27 cellular contexts compared by ENCODE assay signal in the genomic region with DNA sequence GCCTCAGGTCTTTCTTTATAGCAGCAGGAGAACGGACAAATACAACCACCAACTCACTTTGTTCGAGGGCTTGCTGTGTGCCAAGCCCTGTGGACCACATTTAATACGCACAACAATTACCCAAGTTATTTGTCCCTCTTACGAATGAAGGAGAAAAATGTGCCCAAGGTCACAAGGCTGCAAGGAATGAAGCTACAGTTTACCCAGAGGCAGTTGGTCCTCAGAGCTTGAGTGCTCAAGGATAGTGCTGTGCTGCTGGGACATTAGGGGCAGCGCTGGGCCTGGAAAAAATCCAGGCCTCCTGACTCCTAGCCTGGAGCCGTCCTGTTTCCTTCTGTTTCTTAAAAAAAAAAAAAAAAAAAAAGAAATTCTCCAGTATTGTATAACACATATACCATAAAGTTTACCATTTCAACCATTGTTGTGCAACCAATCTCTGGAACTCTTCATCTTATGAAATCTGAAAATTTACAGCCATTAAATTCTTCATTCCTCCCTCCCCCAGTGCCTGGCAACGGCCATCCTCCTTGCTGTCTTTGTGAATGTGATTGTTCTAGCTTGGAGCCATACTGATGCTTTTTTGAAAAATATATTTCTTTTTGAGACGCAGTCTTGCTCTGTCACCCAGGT. TPM values are rescaled to one million over a fixed set of nuclear protein-coding genes. Genes with fewer than 3 reads are reported as not detected.
DNase-seq lines count a peak whose midpoint lies in the region; ATAC-seq and TF ChIP-seq lines count a peak whose summit lies in the region.
"Had no signal": no experiment of that assay in that cellular context is flagged by ENCODE, and none has a peak within 500 bp of the region (broad histone marks: within the 10 kb centered on the region; RNA-seq: fewer than 3 reads in every experiment).

No MANE protein-coding gene starts in this region.

- H3K4me1 ChIP-seq in mammary epithelial cell (ENCODE audit: insufficient read depth, low read length) (peaks cover 32% of the 10 kb centered on the region), RWPE2 (ENCODE audit: insufficient read depth, poor library complexity, severe bottlenecking) (peaks cover 35% of the 10 kb centered on the region), subcutaneous abdominal adipose tissue (ENCODE audit: control insufficient read depth in 5 of 5, insufficient read depth in 5 of 5, low read length in 5 of 5) (peaks cover 0 to 32% (median 29%) of the 10 kb centered on the region in 5 donors)

- H3K27ac Mint-ChIP-seq in MCF 10A (ENCODE audit: low read depth, unreplicated experiment): no peak overlapping the region
- H3K27ac Mint-ChIP-seq: activated T-helper 2 cell treated with anti-CD3 and anti-CD28 coated beads, Interferon-gamma antibody, Interleukin-2, Interleukin-4, amounts not matched to agents 10 μg/mL and 5 μg/mL and 100 μg/mL, durations not matched to agents 14 hours and 24 hours and 36 hours; naive B cell had no signal

- H3K4me2 ChIP-seq in mammary epithelial cell (ENCODE audit: insufficient read depth, low read depth, low read length): no peak overlapping the region

- peak; percentile 81 for DNase-seq in MCF 10A (ENCODE audit: unreplicated experiment)
- no peak for DNase-seq in mammary epithelial cell
- DNase-seq in RWPE2 (ENCODE audit: low spot score): no peak
- DNase-seq in fibroblast of the aortic adventitia (ENCODE audit: low read depth): peak; percentile 49
- DNase-seq in NCI-H1436 (lab: John Stamatoyannopoulos, UW): no peak
- no peak for DNase-seq in GM20000 (ENCODE audit: low spot score)
- DNase-seq in GM13977 (ENCODE audit: low spot score): no peak
- DNase-seq: activated CD8-positive, alpha-beta memory T cell treated with anti-CD3 and anti-CD28 coated beads, Interleukin-2, amount 50 U/mL, for 48 hours; brain microvascular endothelial cell; effector memory CD4-positive, alpha-beta T cell; naive B cell; NCI-H1694; NCI-H526 treated with DMSO at 0.1 percent for 48 hours; ovary; stomach; T-helper 2 cell; transverse colon had no signal

- peaks cover 40% of the 10 kb centered on the region for H3K4me1 Mint-ChIP-seq in MCF 10A (ENCODE audit: insufficient read depth, unreplicated experiment)
- H3K4me1 Mint-ChIP-seq: naive B cell had no signal

- H3K9ac ChIP-seq in mammary epithelial cell (ENCODE audit: insufficient read depth, low read length): no peak overlapping the region
- H3K9ac ChIP-seq in subcutaneous abdominal adipose tissue (ENCODE audit: low read length in 5 of 5): no peak overlapping the region

- no peaks in the 10 kb centered on the region for H3K9me3 Mint-ChIP-seq in MCF 10A (ENCODE audit: unreplicated experiment)
- H3K9me3 Mint-ChIP-seq: activated T-helper 2 cell treated with anti-CD3 and anti-CD28 coated beads, Interferon-gamma antibody, Interleukin-2, Interleukin-4, amounts not matched to agents 10 μg/mL and 5 μg/mL and 100 μg/mL, durations not matched to agents 14 hours and 24 hours and 36 hours had no signal

- H3K4me3 ChIP-seq in mammary epithelial cell (replicated peaks in 1 of 3; ENCODE audit: insufficient read depth in 1 of 3, low read depth in 2 of 3, low read length in 3 of 3) (no peak overlapping the region), RWPE2 (ENCODE audit: severe bottlenecking) (no peak overlapping the region), fibroblast of the aortic adventitia (ENCODE audit: low read depth, low read length) (no peak overlapping the region), subcutaneous abdominal adipose tissue (ENCODE audit: low read depth in 1 of 5, low read length in 5 of 5) (no peak overlapping the region)
- H3K4me3 ChIP-seq: ovary, SJSA1, stomach, transverse colon had no signal

- dilution Hi-C loops in mammary epithelial cell (cut with HindIII; ENCODE audit: low sequenced_read_pairs): loop anchor here (5.0 kb wide), 1 partner anchor 82 kb away; no protein-coding TSS in a partner anchor

- in situ Hi-C loops in mammary epithelial cell (cut with MboI; ENCODE audit: low sequenced_read_pairs in 2 of 2) (no loop called here), GM13977 (cut with MboI; ENCODE audit: low pct_unique_long_range_greater_than_20kb, low sequenced_read_pairs, unreplicated experiment) (no loop called here)

- no peaks in the 10 kb centered on the region for H3K36me3 ChIP-seq in mammary epithelial cell (ENCODE audit: insufficient read depth, low read length)
- H3K36me3 ChIP-seq in RWPE2 (ENCODE audit: low read depth): no peaks in the 10 kb centered on the region
- H3K36me3 ChIP-seq in subcutaneous abdominal adipose tissue (ENCODE audit: control insufficient read depth in 5 of 5, insufficient read depth in 5 of 5, low read length in 5 of 5): no peaks in the 10 kb centered on the region
- H3K36me3 ChIP-seq: brain microvascular endothelial cell, ovary, SJSA1, stomach, transverse colon had no signal

- H3K36me3 Mint-ChIP-seq in MCF 10A (ENCODE audit: insufficient read depth, unreplicated experiment): no peaks in the 10 kb centered on the region

- intact Hi-C loops in MCF 10A (cut with micrococcal nuclease): loop anchor here (5.0 kb wide), 1 partner anchor 117 kb away; a partner anchor contains a TSS
- intact Hi-C loops in mammary epithelial cell (cut with micrococcal nuclease): no loop called here

- no peak for ATAC-seq in RWPE2 (ENCODE audit: low read depth)
- ATAC-seq: esophagus mucosa had no signal

- H3K9me3 ChIP-seq in mammary epithelial cell (replicated peaks; ENCODE audit: insufficient read depth, low read length): no peaks in the 10 kb centered on the region
- no peaks in the 10 kb centered on the region for H3K9me3 ChIP-seq in RWPE2 (ENCODE audit: severe bottlenecking)
- peaks cover 0 to 4% (median 0%) of the 10 kb centered on the region in 5 donors for H3K9me3 ChIP-seq in subcutaneous abdominal adipose tissue (ENCODE audit: control insufficient read depth in 5 of 5, low read length in 5 of 5)
- H3K9me3 ChIP-seq: ovary, transverse colon had no signal

- CTCF ChIA-PET in MCF 10A (lab: Yijun Ruan, JAX) (interaction anchor here (0.9 to 1.0 kb wide), 2 partner anchors 16 to 88 kb away, joined by 3 to 6 read pairs; no protein-coding TSS in a partner anchor), mammary epithelial cell (lab: Charles Lee; ENCODE audit: low non-redundant PET) (interaction anchor here (0.7 kb wide), 1 partner anchor 13 kb away, joined by 27 read pairs; no protein-coding TSS in a partner anchor)

- 66% methylated on average over 6 of the region's 8 CpGs for WGBS in mammary epithelial cell (ENCODE audit: low coverage, missing lambda C conversion rate)

- no peaks in the 10 kb centered on the region for H3K27me3 Mint-ChIP-seq in MCF 10A (ENCODE audit: insufficient read depth, unreplicated experiment)

- H3K27me3 ChIP-seq in mammary epithelial cell (ENCODE audit: insufficient read depth, low read length) (no peaks in the 10 kb centered on the region), RWPE2 (ENCODE audit: insufficient read depth, poor library complexity, severe bottlenecking) (no peaks in the 10 kb centered on the region), subcutaneous abdominal adipose tissue (ENCODE audit: control insufficient read depth in 5 of 5, insufficient read depth in 4 of 5, low read length in 5 of 5) (no peaks in the 10 kb centered on the region)
- H3K27me3 ChIP-seq: brain microvascular endothelial cell, ovary, SJSA1, transverse colon had no signal

- TF ChIP-seq CTCF in MCF 10A (IDR thresholded peaks at IDR 0.05; ENCODE audit: unreplicated experiment) (no peak), mammary epithelial cell (conservative IDR thresholded peaks at IDR 0.05 in 1 of 2, IDR thresholded peaks at IDR 0.05 in 1 of 2; ENCODE audit: extremely low read depth in 1 of 2, insufficient read depth in 1 of 2, low read depth in 1 of 2, low read length in 2 of 2) (no peak), RWPE2 (IDR thresholded peaks at IDR 0.05; ENCODE audit: poor library complexity, severe bottlenecking) (no peak), fibroblast of the aortic adventitia (IDR thresholded peaks at IDR 0.05; ENCODE audit: insufficient read depth, low read length) (no peak), GM20000 (IDR thresholded peaks at IDR 0.05; ENCODE audit: extremely low read depth, missing control alignments) (no peak), GM13977 (IDR thresholded peaks at IDR 0.05; ENCODE audit: extremely low read depth, insufficient read depth, missing control alignments) (no peak)

- no TSS peak for BruUV-seq in MCF 10A (replicated peaks; lab: Mats Ljungman, UMichigan)
- no TSS peak for BruUV-seq in mammary epithelial cell (replicated peaks; lab: Mats Ljungman, UMichigan)

- H2AFZ ChIP-seq in mammary epithelial cell (ENCODE audit: low read depth, low read length): no peak overlapping the region

- POLR2A ChIA-PET in MCF 10A (lab: Yijun Ruan, JAX): interaction anchor here (0.7 to 2.3 kb wide), 6 partner anchors 8 to 602 kb away, joined by 3 to 7 read pairs (median 3); a partner anchor contains a TSS

- no peak overlapping the region for H3K4me3 Mint-ChIP-seq in MCF 10A (ENCODE audit: unreplicated experiment)
- H3K4me3 Mint-ChIP-seq: naive B cell had no signal

- H3K27ac ChIP-seq in mammary epithelial cell (ENCODE audit: insufficient read depth, low read depth, low read length) (no peak overlapping the region), RWPE2 (ENCODE audit: poor library complexity, severe bottlenecking) (peak overlapping the region; percentile 45), subcutaneous abdominal adipose tissue (ENCODE audit: low read depth, low read length) (peak overlapping the region; percentile 62)
- H3K27ac ChIP-seq: brain microvascular endothelial cell, HL-60, ovary, SJSA1, stomach, transverse colon, VCaP had no signal

- H4K20me1 ChIP-seq in mammary epithelial cell (ENCODE audit: insufficient read depth, low read length): no peaks in the 10 kb centered on the region

- no peaks in the 10 kb centered on the region for H3K79me2 ChIP-seq in mammary epithelial cell (ENCODE audit: insufficient read depth, low read length)

RNA-seq across cellular contexts. Expression of a gene that starts 1.0 kb away (rescaled TPM):
- total RNA-seq in MCF 10A (2022): not detected in 2 replicates
- total RNA-seq in mammary epithelial cell: not detected
- not detected for polyA plus RNA-seq in mammary epithelial cell
- not detected for polyA minus RNA-seq in mammary epithelial cell
- total RNA-seq in fibroblast of the aortic adventitia (ENCODE audit: low replicate concordance): not detected in 2 replicates
- total RNA-seq: A172; activated T-helper 2 cell treated with anti-CD3 and anti-CD28 coated beads, Interferon-gamma antibody, Interleukin-2, Interleukin-4, amounts not matched to agents 10 μg/mL and 5 μg/mL and 100 μg/mL, durations not matched to agents 14 hours and 24 hours and 36 hours; esophagus mucosa; glomerular endothelial cell; lung microvascular endothelial cell; OCI-LY7; SJSA1 had no signal
- polyA plus RNA-seq: ovary had no signal

RNA-seq across cellular contexts. Expression of a gene that starts 15.9 kb away (rescaled TPM):
- 27.0 and 37.7 TPM in 2 replicates for total RNA-seq in MCF 10A (2022)
- total RNA-seq in mammary epithelial cell: 10 to 100 TPM; 52.0 to 67.0 TPM
- polyA plus RNA-seq in mammary epithelial cell: 37.1 TPM
- polyA minus RNA-seq in mammary epithelial cell: 89.7 TPM
- 12.7 and 21.5 TPM in 2 replicates for total RNA-seq in fibroblast of the aortic adventitia (ENCODE audit: low replicate concordance)

RNA-seq across cellular contexts. Expression of a gene that starts 48.9 kb away (rescaled TPM):
- 0.44 and 0.59 TPM in 2 replicates for total RNA-seq in MCF 10A (2022)
- total RNA-seq in mammary epithelial cell: 10 to 100 TPM in 1 of 2 donors, 1 to 10 TPM in 1; 1.2 to 26.3 TPM
- 1.1 TPM for polyA plus RNA-seq in mammary epithelial cell
- polyA minus RNA-seq in mammary epithelial cell: 4.0 TPM
- 0.09 TPM in 1 of 2 replicates, not detected in the other for total RNA-seq in fibroblast of the aortic adventitia (ENCODE audit: low replicate concordance)
- total RNA-seq: A172; activated T-helper 2 cell treated with anti-CD3 and anti-CD28 coated beads, Interferon-gamma antibody, Interleukin-2, Interleukin-4, amounts not matched to agents 10 μg/mL and 5 μg/mL and 100 μg/mL, durations not matched to agents 14 hours and 24 hours and 36 hours; stomach; transverse colon had no signal

Comparison
In these comparisons a context has a peak if more than half of its experiments do, and no peak if none do; other contexts are left out.
1. DNase-seq: peak in MCF 10A (single experiment) and fibroblast of the aortic adventitia (single experiment); none in mammary epithelial cell (single experiment), RWPE2 (single experiment), NCI-H1436 (single experiment), GM20000 (single experiment) and GM13977 (single experiment).